Comparison of ENCODE assay signal across 8 cellular contexts in the genomic region with DNA sequence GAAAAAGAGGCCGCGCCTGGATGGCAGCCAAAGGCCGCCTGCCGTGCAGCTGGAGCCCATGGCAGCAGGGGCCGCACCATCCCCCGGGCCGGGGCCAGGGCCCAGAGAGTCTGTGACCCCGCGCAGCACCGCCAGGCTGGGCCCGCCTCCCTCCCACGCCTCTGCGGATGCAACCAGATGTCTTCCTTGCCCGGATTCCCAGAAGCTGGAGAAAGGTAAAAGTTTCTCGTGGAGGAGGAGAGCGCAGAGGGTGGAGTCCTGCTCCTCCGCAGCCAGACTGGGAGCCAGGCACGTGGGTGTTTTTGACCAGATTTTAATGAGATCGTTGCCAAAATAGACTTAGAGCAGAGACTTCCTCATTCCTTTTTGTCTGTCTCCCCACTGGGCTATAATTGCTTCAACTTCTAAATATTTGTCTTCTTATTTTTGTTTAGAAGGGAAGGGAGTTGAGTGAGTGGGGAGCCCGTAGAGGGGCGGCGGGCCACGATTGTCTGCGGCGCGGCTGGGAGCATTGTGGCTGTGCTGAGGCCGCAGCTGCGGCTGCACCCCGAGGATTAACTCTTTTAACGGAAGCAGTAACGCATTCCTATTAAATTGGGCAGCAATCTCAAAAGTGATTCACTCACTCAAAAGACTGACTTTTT.
A peak's percentile ranks its signal among the peaks of the same experiment; 100 is the strongest.
DNase-seq lines count a peak whose midpoint lies in the region; ATAC-seq lines count a peak whose summit lies in the region.

No MANE protein-coding gene starts in this region.

- intact Hi-C loops in posterior cingulate gyrus (cut with DNase I) = no loop called here

- ATAC-seq in GM19455 (IDR thresholded peaks at IDR 0.05; ENCODE audit: unreplicated experiment) (no peak), HG03196 (IDR thresholded peaks at IDR 0.05; ENCODE audit: unreplicated experiment) (no peak), GM18867 (IDR thresholded peaks at IDR 0.05; ENCODE audit: unreplicated experiment) (no peak)

- peak; percentile 79 for DNase-seq in ELR (ENCODE audit: low read depth)
- peak; percentile 48 for DNase-seq in SHP77 treated with DMSO at 0.1 percent for 48 hours (lab: John Stamatoyannopoulos, UW)
- DNase-seq in foreskin melanocyte = peak; percentile 61
- peak; percentile 76 to 97 (median 82) for DNase-seq in posterior cingulate gyrus
- no peak for DNase-seq in DMS53 treated with DMSO at 0.1 percent for 48 hours (lab: John Stamatoyannopoulos, UW; ENCODE audit: unreplicated experiment)
